ENCODE assay signal across 8 cellular contexts in the genomic region with DNA sequence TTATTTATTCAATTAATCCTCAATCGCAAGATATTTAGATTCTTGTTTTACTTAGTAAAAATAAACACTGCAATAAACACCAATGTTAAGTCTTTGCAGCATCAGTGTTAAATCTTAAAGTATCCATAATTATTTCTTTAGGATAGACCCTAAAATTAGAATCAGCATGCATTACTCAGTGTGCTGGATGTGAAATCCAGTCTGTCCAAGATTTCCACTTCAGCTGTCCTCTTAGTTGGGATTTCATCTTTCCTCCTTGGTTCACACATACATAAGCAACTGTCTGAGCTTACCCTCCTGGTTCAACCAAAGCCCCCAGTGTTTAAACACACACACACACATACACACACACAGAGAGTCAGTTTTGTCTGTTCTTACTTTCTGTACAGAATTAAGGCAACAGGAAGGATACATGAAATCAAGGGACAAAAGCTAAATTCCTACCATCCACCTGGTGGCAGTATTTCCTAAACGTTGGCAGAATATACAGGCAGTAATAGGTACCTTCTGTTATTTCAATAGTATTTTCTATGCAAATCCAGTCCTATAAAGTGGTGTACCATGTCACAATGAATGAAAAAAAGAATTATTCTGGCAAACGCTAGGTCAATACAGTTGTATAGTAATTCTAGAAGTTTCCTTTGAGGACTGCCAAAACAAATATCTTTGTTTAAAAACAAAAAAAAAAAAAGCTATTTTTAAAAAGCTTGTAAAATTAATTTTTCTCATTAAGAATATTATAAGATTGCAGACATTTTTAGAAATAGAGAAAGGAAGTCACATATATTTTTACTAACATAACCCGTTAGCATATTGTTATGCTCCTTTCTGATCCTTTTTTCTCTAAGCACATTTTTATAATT. TPM values are rescaled to one million over a fixed set of nuclear protein-coding genes. Genes with fewer than 3 reads are reported as not detected.
DNase-seq lines count a peak whose midpoint lies in the region; ATAC-seq, FAIRE-seq and TF ChIP-seq lines count a peak whose summit lies in the region.

No MANE protein-coding gene starts in this region.

- DNase-seq in DMS 273 treated with DMSO at 0.1 percent for 48 hours (lab: John Stamatoyannopoulos, UW) (peak; percentile 70), H54 (ENCODE audit: insufficient read length, low spot score) (peak; percentile 7), NCI-H146 treated with DMSO at 0.1 percent for 48 hours (lab: John Stamatoyannopoulos, UW; ENCODE audit: unreplicated experiment) (peak; percentile 26), SKM-1 (lab: John Stamatoyannopoulos, UW; ENCODE audit: unreplicated experiment) (peak; percentile 87), breast epithelium (ENCODE audit: low spot score in 2 of 2) (no peak), inferior parietal cortex (ENCODE audit: extremely low spot score) (peak; percentile 93)
- DNase-seq in stimulated activated CD4-positive, alpha-beta T cell treated with anti-CD3 and anti-CD28 coated beads, TNF-alpha, amount 100 ng/mL, for 1 hour (ENCODE audit: low read depth in 3 of 3, low spot score in 1 of 3): peak in 2 of 3 donors; percentile 6 to 13

- H3K27ac ChIP-seq in breast epithelium: no peak overlapping the region

- no peak overlapping the region for H3K4me3 ChIP-seq in breast epithelium

- TF ChIP-seq POLR2A in H54 (IDR thresholded peaks at IDR 0.05; ENCODE audit: low read depth, low read length) (no peak), breast epithelium (IDR thresholded peaks at IDR 0.05) (no peak)

- intact Hi-C loops in breast epithelium (cut with DNase I; ENCODE audit: low total_unique reads): no loop called here

- no peaks in the 10 kb centered on the region for H3K9me3 ChIP-seq in breast epithelium

- no peak for ATAC-seq in HG02970 (IDR thresholded peaks at IDR 0.05; ENCODE audit: low FRiP score, unreplicated experiment)

- peak; percentile 36 for FAIRE-seq in H54 (lab: Jason Lieb, UNC)

- H3K4me1 ChIP-seq in breast epithelium: no peaks in the 10 kb centered on the region

- TF ChIP-seq CTCF in breast epithelium (IDR thresholded peaks at IDR 0.05): peak; percentile 47 to 78 (median 77)

- no peaks in the 10 kb centered on the region for H3K36me3 ChIP-seq in breast epithelium

- H3K27me3 ChIP-seq in breast epithelium: no peaks in the 10 kb centered on the region

RNA-seq across cellular contexts. Expression of gene DMXL2, which starts 27.3 kb away (rescaled TPM):
- total RNA-seq in breast epithelium: 10 to 100 TPM; 28.5 to 73.9 (median 36.4) TPM

RNA-seq across cellular contexts. Expression of gene SCG3, which starts 31.4 kb away (rescaled TPM):
- under 1 TPM in 1 of 3 donors, not detected in 2; 0.33 TPM for total RNA-seq in breast epithelium

Comparison
In these comparisons a context has a peak if more than half of its experiments do, and no peak if none do; other contexts are left out.
1. DNase-seq: peak in DMS 273 treated with DMSO at 0.1 percent for 48 hours (single experiment), H54 (single experiment), NCI-H146 treated with DMSO at 0.1 percent for 48 hours (single experiment), SKM-1 (single experiment), inferior parietal cortex (single experiment) and stimulated activated CD4-positive, alpha-beta T cell treated with anti-CD3 and anti-CD28 coated beads, TNF-alpha, amount 100 ng/mL, for 1 hour (2 of 3); none in breast epithelium (0 of 2).